ENCODE assay signal across 33 cellular contexts in genomic region chr1:231050395-231050794, GRCh38.
"Had no signal": no experiment of that assay in that cellular context is flagged by ENCODE, and none has a peak within 500 bp of the region (broad histone marks: within the 10 kb centered on the region; RNA-seq: fewer than 3 reads in every experiment).

No MANE protein-coding gene starts in this region.

- H3K4me1 ChIP-seq: ascending aorta, breast epithelium had no signal

- H3K9me3 ChIP-seq: adrenal gland, ascending aorta had no signal

- H3K27me3 ChIP-seq: adrenal gland, ascending aorta, body of pancreas, breast epithelium had no signal

- FAIRE-seq: astrocyte, bronchial epithelial cell had no signal

- ATAC-seq: activated naive CD4-positive, alpha-beta T cell treated with anti-CD3 and anti-CD28 coated beads, Interleukin-2, amount 50 U/mL, for 72 hours; activated naive CD8-positive, alpha-beta T cell treated with anti-CD3 and anti-CD28 coated beads, Interleukin-2, amount 50 U/mL, for 24 hours; activated T-cell treated with anti-CD3 and anti-CD28 coated beads, Interleukin-2, amount 50 U/mL, for 4 hours; activated T-cell treated with anti-CD3 and anti-CD28 coated beads, Interleukin-2, amount 50 U/mL, for 72 hours; activated T-helper 17 cell treated with anti-CD3 and anti-CD28 coated beads, Interleukin-2, amount 50 U/mL, for 72 hours; body of pancreas had no signal

- H3K36me3 ChIP-seq: adrenal gland, ascending aorta, brain microvascular endothelial cell, breast epithelium, cardiac muscle cell had no signal

- H3K4me3 ChIP-seq: adrenal gland, ascending aorta, body of pancreas, breast epithelium, cardiac muscle cell had no signal

- H3K27ac ChIP-seq: adrenal gland, ascending aorta, body of pancreas, brain microvascular endothelial cell, breast epithelium, cardiac muscle cell had no signal

- DNase-seq: activated effector memory CD4-positive, alpha-beta T cell treated with anti-CD3 and anti-CD28 coated beads, Interleukin-2, amount 50 U/mL, for 16 hours; activated effector memory CD4-positive, alpha-beta T cell treated with Interleukin-2 at 50 U/mL for 16 hours; activated gamma-delta T cell; activated gamma-delta T cell treated with Interleukin-2 at 50 U/mL for 16 hours; activated naive CD4-positive, alpha-beta T cell; activated naive CD4-positive, alpha-beta T cell treated with anti-CD3 and anti-CD28 coated beads for 36 hours; activated naive CD4-positive, alpha-beta T cell treated with anti-CD3 and anti-CD28 coated beads, Interleukin-2, amount 10 ng/mL, durations not matched to agents 7 days and 5 days; activated naive CD4-positive, alpha-beta T cell treated with anti-CD3 and anti-CD28 coated beads, Interleukin-2, amount 50 U/mL, for 16 hours; activated naive CD4-positive, alpha-beta T cell treated with Interleukin-2 at 50 U/mL for 16 hours; activated naive CD8-positive, alpha-beta T cell treated with anti-CD3 and anti-CD28 coated beads for 36 hours; activated naive CD8-positive, alpha-beta T cell treated with anti-CD3 and anti-CD28 coated beads, Interleukin-2, amount 10 ng/mL, durations not matched to agents 7 days and 5 days; activated naive CD8-positive, alpha-beta T cell treated with anti-CD3 and anti-CD28 coated beads, Interleukin-2, amount 50 U/mL, for 24 hours; activated T-cell treated with anti-CD3 and anti-CD28 coated beads, Interleukin-2, amount 50 U/mL, for 24 hours; activated T-cell treated with anti-CD3 and anti-CD28 coated beads, Interleukin-2, amount 50 U/mL, for 4 hours; activated T-cell treated with anti-CD3 and anti-CD28 coated beads, Interleukin-2, amount 50 U/mL, for 48 hours; activated T-cell treated with anti-CD3 and anti-CD28 coated beads, Interleukin-2, amount 50 U/mL, for 72 hours; adrenal gland; amniotic stem cell; amygdala; anterior cingulate cortex; aorta; body of pancreas; brain microvascular endothelial cell; caudate nucleus; central memory CD4-positive, alpha-beta T cell; cerebellar nuclear complex had no signal
